Comparison of ENCODE assay signal across 13 cellular contexts in genomic region chr5:60701317-60701988, GRCh38. TPM values are rescaled to one million over a fixed set of nuclear protein-coding genes. Genes with fewer than 3 reads are reported as not detected.
DNase-seq lines count a peak whose midpoint lies in the region; ATAC-seq and TF ChIP-seq lines count a peak whose summit lies in the region.
"Had no signal": no experiment of that assay in that cellular context is flagged by ENCODE, and none has a peak within 500 bp of the region (broad histone marks: within the 10 kb centered on the region; RNA-seq: fewer than 3 reads in every experiment).

No MANE protein-coding gene starts in this region.

- ATAC-seq in HG03159 (IDR thresholded peaks at IDR 0.05; ENCODE audit: unreplicated experiment): no peak

- H3K36me3 ChIP-seq in KMS-11 (ENCODE audit: insufficient read depth) (no peaks in the 10 kb centered on the region), osteoblast (ENCODE audit: insufficient read depth, low read length) (no peaks in the 10 kb centered on the region), ovary (no peaks in the 10 kb centered on the region)

- 53 to 62% (median 55%) methylated on average over 8 of the region's 8 CpGs for WGBS in ovary, 3 donors

- TF ChIP-seq CTCF in KMS-11 (conservative IDR thresholded peaks at IDR 0.05; ENCODE audit: low read depth, low read length) (no peak), coronary artery (IDR thresholded peaks at IDR 0.05) (no peak), osteoblast (IDR thresholded peaks at IDR 0.05; ENCODE audit: extremely low read depth, low read depth, low read length) (no peak), GM13977 (IDR thresholded peaks at IDR 0.05; ENCODE audit: extremely low read depth, insufficient read depth, missing control alignments) (no peak), ovary (IDR thresholded peaks at IDR 0.05) (no peak)

- H3K27ac ChIP-seq in KMS-11 (no peak overlapping the region), coronary artery (no peak overlapping the region), osteoblast (ENCODE audit: low read depth, low read length) (no peak overlapping the region), ovary (no peak overlapping the region)

- H3K9ac ChIP-seq in KMS-11: no peak overlapping the region

- H3K27me3 ChIP-seq in KMS-11 (ENCODE audit: insufficient read depth, low read depth): no peaks in the 10 kb centered on the region
- H3K27me3 ChIP-seq in osteoblast (ENCODE audit: insufficient read depth, low read length): peaks cover 9% of the 10 kb centered on the region
- no peaks in the 10 kb centered on the region for H3K27me3 ChIP-seq in ovary

- in situ Hi-C loops in GM13977 (cut with MboI; ENCODE audit: low pct_unique_long_range_greater_than_20kb, low sequenced_read_pairs, unreplicated experiment): no loop called here

- H3K4me3 ChIP-seq in KMS-11 (IDR thresholded peaks at IDR 0.05; ENCODE audit: insufficient read depth, low read depth, low read length) (no peak overlapping the region), coronary artery (peak overlapping the region; percentile 82), osteoblast (ENCODE audit: insufficient read depth, low read length) (no peak overlapping the region), ovary (no peak overlapping the region)

- no peak for TF ChIP-seq POLR2A in ovary (IDR thresholded peaks at IDR 0.05)

- H4K20me1 ChIP-seq in KMS-11 (ENCODE audit: insufficient read depth) (no peaks in the 10 kb centered on the region), osteoblast (ENCODE audit: insufficient read depth, low read length) (no peaks in the 10 kb centered on the region)

- peaks cover 26% of the 10 kb centered on the region for H3K4me1 ChIP-seq in KMS-11 (ENCODE audit: low read depth, poor library complexity, severe bottlenecking)
- peaks cover 17% of the 10 kb centered on the region for H3K4me1 ChIP-seq in osteoblast (ENCODE audit: insufficient read depth, low read length)
- H3K4me1 ChIP-seq in ovary (ENCODE audit: insufficient read depth): peaks cover 1% of the 10 kb centered on the region

- intact Hi-C loops in ovary (cut with DNase I): no loop called here

- H3K79me2 ChIP-seq in KMS-11 (ENCODE audit: insufficient read depth, low read depth): peaks cover 27% of the 10 kb centered on the region; the same call in 1 of the 2 replicates
- peaks cover 17% of the 10 kb centered on the region for H3K79me2 ChIP-seq in osteoblast (ENCODE audit: insufficient read depth, low read length)

- TF ChIP-seq EP300 in ovary (IDR thresholded peaks at IDR 0.05): no peak

- peak overlapping the region; percentile 95; the same call in 1 of the 2 replicates for H2AFZ ChIP-seq in KMS-11 (ENCODE audit: low read depth)
- H2AFZ ChIP-seq in osteoblast (ENCODE audit: low read length): no peak overlapping the region

- DNase-seq in DMS79 treated with DMSO at 0.1 percent for 48 hours (lab: John Stamatoyannopoulos, UW) (peak; percentile 18), DMS79 (lab: John Stamatoyannopoulos, UW) (no peak), coronary artery (ENCODE audit: low spot score) (no peak), osteoblast (ENCODE audit: insufficient read length, low spot score, missing footprints) (no peak), GM13977 (ENCODE audit: low spot score) (no peak), ovary (no peak)
- DNase-seq: 8988T; GF-D8; NCI-H2029 treated with DMSO at 0.1 percent for 48 hours; stimulated activated CD4-positive, alpha-beta T cell treated with anti-CD3 and anti-CD28 coated beads, Interleukin-2, amount 100 ng/mL, for 24 hours; T1000 had no signal

- H3K4me2 ChIP-seq in KMS-11 (peak overlapping the region; percentile 85; the same call in 1 of the 2 replicates), osteoblast (ENCODE audit: insufficient read depth, low read length) (peak overlapping the region; percentile 92)

- H3K9me3 ChIP-seq in osteoblast (ENCODE audit: low read depth, low read length) (no peaks in the 10 kb centered on the region), ovary (no peaks in the 10 kb centered on the region)

RNA-seq across cellular contexts. Expression of gene DEPDC1B, which starts 1.5 kb away (rescaled TPM):
- total RNA-seq in osteoblast (1.4 and 1.8 TPM in 2 replicates), ovary (1 to 10 TPM in 2 of 7 donors, under 1 TPM in 2, not detected in 3; 0.60 to 1.2 (median 0.90) TPM)
- under 1 TPM; 0.36 to 0.42 TPM for polyA plus RNA-seq in ovary
